Comparison of ENCODE assay signal across 16 cellular contexts in the genomic region with DNA sequence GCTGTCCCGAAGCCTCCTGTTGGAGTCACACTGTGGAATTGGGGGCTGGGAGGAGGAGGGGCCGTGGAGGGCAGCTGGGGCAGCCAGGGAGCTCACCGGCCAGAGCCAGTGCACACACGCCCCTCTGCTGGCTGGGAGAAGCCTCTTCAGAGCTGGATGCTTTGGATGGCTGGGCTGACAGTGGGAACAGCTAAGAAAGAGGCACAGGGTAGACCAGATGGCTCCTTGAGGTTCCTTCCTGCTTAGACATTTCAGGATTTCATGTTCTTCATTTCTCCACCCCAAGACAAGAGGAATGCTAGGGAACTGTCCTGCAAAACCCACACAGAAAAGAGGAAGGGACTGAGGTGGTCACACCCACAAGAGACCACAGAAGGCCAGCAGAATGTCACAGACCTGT.
A peak's percentile ranks its signal among the peaks of the same experiment; 100 is the strongest.
DNase-seq lines count a peak whose midpoint lies in the region; ATAC-seq and TF ChIP-seq lines count a peak whose summit lies in the region.
"Had no signal": no experiment of that assay in that cellular context is flagged by ENCODE, and none has a peak within 500 bp of the region (broad histone marks: within the 10 kb centered on the region; RNA-seq: fewer than 3 reads in every experiment).

No MANE protein-coding gene starts in this region.

- H3K4me1 ChIP-seq in A673 (ENCODE audit: insufficient read depth, low read length, poor library complexity, severe bottlenecking) (no peaks in the 10 kb centered on the region), right cardiac atrium (ENCODE audit: control insufficient read depth, insufficient read depth, low read length) (peaks cover 7% of the 10 kb centered on the region), aorta (ENCODE audit: control insufficient read depth in 1 of 2, insufficient read depth in 2 of 2, low read length in 2 of 2) (no peaks in the 10 kb centered on the region)
- H3K4me1 ChIP-seq: stomach had no signal

- H3K27ac Mint-ChIP-seq in WTC11 = no peak overlapping the region
- H3K27ac Mint-ChIP-seq: naive thymus-derived CD8-positive, alpha-beta T cell had no signal

- no peaks in the 10 kb centered on the region for H3K4me1 Mint-ChIP-seq in WTC11
- H3K4me1 Mint-ChIP-seq: activated naive CD4-positive, alpha-beta T cell treated with anti-CD3 and anti-CD28 coated beads, Interleukin-2, amount 50 U/mL, for 24 hours; CD8-positive, alpha-beta memory T cell; naive thymus-derived CD8-positive, alpha-beta T cell had no signal

- H3K36me3 ChIP-seq in A673 (ENCODE audit: insufficient read depth, low read length, poor library complexity, severe bottlenecking) (no peaks in the 10 kb centered on the region), aorta (ENCODE audit: control insufficient read depth in 1 of 2, insufficient read depth in 2 of 2, low read length in 1 of 2) (no peaks in the 10 kb centered on the region)
- H3K36me3 ChIP-seq: stomach had no signal

- WGBS in right cardiac atrium = 25% methylated on average over 4 of the region's 4 CpGs
- WGBS in aorta, 2 donors = 46 to 47% methylated on average over 4 of the region's 4 CpGs

- BruUV-seq in A673 (replicated peaks; lab: Mats Ljungman, UMichigan) = no TSS peak

- no peaks in the 10 kb centered on the region; the same call in 1 of the 2 replicates for H3K36me3 Mint-ChIP-seq in WTC11
- H3K36me3 Mint-ChIP-seq: activated naive CD4-positive, alpha-beta T cell treated with anti-CD3 and anti-CD28 coated beads, Interleukin-2, amount 50 U/mL, for 24 hours; CD8-positive, alpha-beta memory T cell; naive thymus-derived CD8-positive, alpha-beta T cell had no signal

- no peaks in the 10 kb centered on the region for H3K27me3 Mint-ChIP-seq in WTC11 (ENCODE audit: low read depth)

- H3K27ac ChIP-seq in A673 (ENCODE audit: low read depth, low read length, poor library complexity, severe bottlenecking) = no peak overlapping the region
- no peak overlapping the region for H3K27ac ChIP-seq in right cardiac atrium (ENCODE audit: low read length)
- H3K27ac ChIP-seq in aorta (ENCODE audit: low read depth in 1 of 2, low read length in 2 of 2) = no peak overlapping the region
- H3K27ac ChIP-seq: HL-60, stomach had no signal

- H3K9me3 ChIP-seq in A673 (ENCODE audit: low read depth, low read length, poor library complexity, severe bottlenecking) (no peaks in the 10 kb centered on the region), right cardiac atrium (ENCODE audit: control insufficient read depth, low read length) (no peaks in the 10 kb centered on the region), aorta (ENCODE audit: control insufficient read depth, low read length) (no peaks in the 10 kb centered on the region)
- H3K9me3 ChIP-seq: stomach had no signal

- no peak overlapping the region for H3K4me3 Mint-ChIP-seq in WTC11
- H3K4me3 Mint-ChIP-seq: activated naive CD4-positive, alpha-beta T cell treated with anti-CD3 and anti-CD28 coated beads, Interleukin-2, amount 50 U/mL, for 24 hours; naive thymus-derived CD8-positive, alpha-beta T cell had no signal

- H3K27me3 ChIP-seq in A673 (replicated peaks; ENCODE audit: insufficient read depth, low read depth, low read length, poor library complexity) (no peaks in the 10 kb centered on the region), right cardiac atrium (ENCODE audit: control insufficient read depth, insufficient read depth) (no peaks in the 10 kb centered on the region), aorta (ENCODE audit: control insufficient read depth in 1 of 2, insufficient read depth in 2 of 2, low read length in 1 of 2) (no peaks in the 10 kb centered on the region)

- no peak for DNase-seq in A673 (ENCODE audit: low spot score)
- peak; percentile 55 for DNase-seq in EH (ENCODE audit: low read depth)
- peak; percentile 57 for DNase-seq in WTC11 (ENCODE audit: low spot score)
- DNase-seq in right cardiac atrium = peak in 1 of 3 donors; percentile 72
- no peak for DNase-seq in posterior vena cava (ENCODE audit: low spot score)
- no peak for DNase-seq in aorta
- DNase-seq in KG1 (lab: John Stamatoyannopoulos, UW) = no peak
- DNase-seq in T-helper 9 cell = no peak
- DNase-seq: CD8-positive, alpha-beta memory T cell; cortex of kidney; naive thymus-derived CD8-positive, alpha-beta T cell; RPMI8226; stomach had no signal

- POLR2A ChIA-PET in A673 (lab: Charles Lee; ENCODE audit: low non-redundant PET) = no interaction called here
- POLR2A ChIA-PET in WTC11 (lab: Charles Lee) = no interaction called here

- peak; percentile 95 for ATAC-seq in WTC11
- peak; percentile 48 to 52 for ATAC-seq in right cardiac atrium
- no peak for ATAC-seq in aorta (ENCODE audit: low FRiP score)
- ATAC-seq: naive thymus-derived CD8-positive, alpha-beta T cell; sciatic nerve had no signal

- H3K4me3 ChIP-seq in A673 (ENCODE audit: low read depth, low read length, poor library complexity, severe bottlenecking) = no peak overlapping the region
- H3K4me3 ChIP-seq in right cardiac atrium (ENCODE audit: low read length) = no peak overlapping the region
- no peak overlapping the region for H3K4me3 ChIP-seq in aorta (ENCODE audit: low read length in 2 of 2)
- H3K4me3 ChIP-seq: stomach had no signal

- TF ChIP-seq CTCF in A673 (conservative IDR thresholded peaks at IDR 0.05; ENCODE audit: low read depth, low read length) (0 out of 2 replicates have a peak, but pooled peaks have one; percentile 15), WTC11 (IDR thresholded peaks at IDR 0.05) (no peak)

- CTCF ChIA-PET in A673 (lab: Charles Lee) = no interaction called here
- CTCF ChIA-PET in WTC11 (lab: Charles Lee) = interaction anchor here (0.7 to 2.0 kb wide), 16 partner anchors 11 to 291 kb away, joined by 3 to 13 read pairs (median 4); no protein-coding TSS in a partner anchor

- no peaks in the 10 kb centered on the region for H3K9me3 Mint-ChIP-seq in WTC11
- H3K9me3 Mint-ChIP-seq: activated naive CD4-positive, alpha-beta T cell treated with anti-CD3 and anti-CD28 coated beads, Interleukin-2, amount 50 U/mL, for 24 hours; CD8-positive, alpha-beta memory T cell; naive thymus-derived CD8-positive, alpha-beta T cell had no signal

- intact Hi-C loops in A673 (cut with micrococcal nuclease; ENCODE audit: unreplicated experiment) = no loop called here
- intact Hi-C loops in right cardiac atrium (cut with DNase I) = loop anchor here in 1 of 4 donors (10.0 kb wide), 1 partner anchor 58 kb away; no protein-coding TSS in a partner anchor
- intact Hi-C loops in posterior vena cava (cut with DNase I) = no loop called here
- intact Hi-C loops in aorta (cut with DNase I) = no loop called here

TF ChIP-seq in WTC11, 78 proteins besides CTCF, POLR2A, EP300 and RAD21 (continues in another document):
- TF ChIP-seq FOXP1 (CRISPR knock-in tag; IDR thresholded peaks at IDR 0.05; ENCODE audit: borderline replicate concordance) (no peak), KAT7 (CRISPR knock-in tag; IDR thresholded peaks at IDR 0.05; ENCODE audit: borderline replicate concordance) (no peak), CBFB (CRISPR knock-in tag; IDR thresholded peaks at IDR 0.05; ENCODE audit: low read depth) (no peak), NR2C2 (CRISPR knock-in tag; IDR thresholded peaks at IDR 0.05) (no peak), GTF2I (CRISPR knock-in tag; conservative IDR thresholded peaks at IDR 0.05) (no peak)
- TF ChIP-seq, protein P1, sequence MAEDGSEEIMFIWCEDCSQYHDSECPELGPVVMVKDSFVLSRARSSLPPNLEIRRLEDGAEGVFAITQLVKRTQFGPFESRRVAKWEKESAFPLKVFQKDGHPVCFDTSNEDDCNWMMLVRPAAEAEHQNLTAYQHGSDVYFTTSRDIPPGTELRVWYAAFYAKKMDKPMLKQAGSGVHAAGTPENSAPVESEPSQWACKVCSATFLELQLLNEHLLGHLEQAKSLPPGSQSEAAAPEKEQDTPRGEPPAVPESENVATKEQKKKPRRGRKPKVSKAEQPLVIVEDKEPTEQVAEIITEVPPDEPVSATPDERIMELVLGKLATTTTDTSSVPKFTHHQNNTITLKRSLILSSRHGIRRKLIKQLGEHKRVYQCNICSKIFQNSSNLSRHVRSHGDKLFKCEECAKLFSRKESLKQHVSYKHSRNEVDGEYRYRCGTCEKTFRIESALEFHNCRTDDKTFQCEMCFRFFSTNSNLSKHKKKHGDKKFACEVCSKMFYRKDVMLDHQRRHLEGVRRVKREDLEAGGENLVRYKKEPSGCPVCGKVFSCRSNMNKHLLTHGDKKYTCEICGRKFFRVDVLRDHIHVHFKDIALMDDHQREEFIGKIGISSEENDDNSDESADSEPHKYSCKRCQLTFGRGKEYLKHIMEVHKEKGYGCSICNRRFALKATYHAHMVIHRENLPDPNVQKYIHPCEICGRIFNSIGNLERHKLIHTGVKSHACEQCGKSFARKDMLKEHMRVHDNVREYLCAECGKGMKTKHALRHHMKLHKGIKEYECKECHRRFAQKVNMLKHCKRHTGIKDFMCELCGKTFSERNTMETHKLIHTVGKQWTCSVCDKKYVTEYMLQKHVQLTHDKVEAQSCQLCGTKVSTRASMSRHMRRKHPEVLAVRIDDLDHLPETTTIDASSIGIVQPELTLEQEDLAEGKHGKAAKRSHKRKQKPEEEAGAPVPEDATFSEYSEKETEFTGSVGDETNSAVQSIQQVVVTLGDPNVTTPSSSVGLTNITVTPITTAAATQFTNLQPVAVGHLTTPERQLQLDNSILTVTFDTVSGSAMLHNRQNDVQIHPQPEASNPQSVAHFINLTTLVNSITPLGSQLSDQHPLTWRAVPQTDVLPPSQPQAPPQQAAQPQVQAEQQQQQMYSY (CRISPR knock-in tag; IDR thresholded peaks at IDR 0.05) = no peak

Comparison
In these comparisons a context has a peak if more than half of its experiments do, and no peak if none do; other contexts are left out.
1. DNase-seq: peak in EH (single experiment) and WTC11 (single experiment); none in A673 (single experiment), posterior vena cava (single experiment), aorta (0 of 2), KG1 (single experiment) and T-helper 9 cell (single experiment).